ENCODE assay signal across 1 cellular context in the genomic region with DNA sequence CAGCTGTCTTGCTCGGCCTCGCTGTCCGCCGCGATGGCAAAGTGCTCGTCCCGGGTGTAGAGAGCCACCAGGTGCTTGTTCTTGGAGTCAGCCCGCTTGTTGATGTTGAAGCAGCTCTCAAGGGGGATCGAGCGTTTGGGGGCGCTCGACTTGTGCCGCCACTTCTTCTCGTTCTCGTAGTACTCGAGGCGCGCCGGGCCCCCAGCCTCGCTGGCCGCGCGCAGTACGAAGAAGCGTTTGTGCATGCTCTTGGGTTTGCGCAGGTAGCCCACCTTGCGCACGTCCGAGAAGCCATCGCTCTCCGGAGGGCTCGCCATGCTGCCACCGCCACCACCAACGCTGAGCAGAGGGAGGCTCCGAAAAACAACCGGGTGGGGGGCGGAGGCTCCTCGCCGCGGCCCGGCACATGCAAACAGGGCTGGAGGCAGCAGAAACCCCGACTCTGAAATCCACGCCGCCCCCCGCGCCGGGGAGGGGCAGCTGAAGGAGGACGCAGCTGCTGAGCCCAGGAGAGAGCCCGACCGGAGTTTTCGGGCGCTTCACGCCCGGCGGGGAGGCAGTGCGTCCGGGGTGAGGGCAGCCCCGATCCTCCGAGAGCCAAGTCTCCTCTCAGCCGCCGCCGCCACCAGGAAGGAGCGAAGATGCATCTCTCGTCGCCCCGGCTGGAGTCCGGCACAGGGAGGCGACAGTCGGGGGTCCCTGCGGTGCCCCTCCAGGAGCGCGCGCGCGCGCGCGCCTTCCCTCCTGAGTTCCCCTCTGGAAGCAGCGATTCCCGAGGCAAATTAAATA.
TF ChIP-seq lines count a peak whose summit lies in the region.

No MANE protein-coding gene starts in this region.

TF ChIP-seq in IMR-90, 13 proteins besides CTCF, POLR2A, EP300 and RAD21:
- TF ChIP-seq CHD1 (IDR thresholded peaks at IDR 0.05; ENCODE audit: low read depth, low read length), result no peak
- TF ChIP-seq MAZ (IDR thresholded peaks at IDR 0.05; ENCODE audit: borderline replicate concordance, low read depth, low read length), result no peak
- no peak for TF ChIP-seq SMC3 (IDR thresholded peaks at IDR 0.05; ENCODE audit: low read depth, low read length)
- no peak for TF ChIP-seq RCOR1 (IDR thresholded peaks at IDR 0.05; ENCODE audit: insufficient replicate concordance, low read length)
- no peak for TF ChIP-seq BHLHE40 (IDR thresholded peaks at IDR 0.05; ENCODE audit: low read depth, low read length)
